Comparison of ENCODE assay signal across 12 cellular contexts in the genomic region with DNA sequence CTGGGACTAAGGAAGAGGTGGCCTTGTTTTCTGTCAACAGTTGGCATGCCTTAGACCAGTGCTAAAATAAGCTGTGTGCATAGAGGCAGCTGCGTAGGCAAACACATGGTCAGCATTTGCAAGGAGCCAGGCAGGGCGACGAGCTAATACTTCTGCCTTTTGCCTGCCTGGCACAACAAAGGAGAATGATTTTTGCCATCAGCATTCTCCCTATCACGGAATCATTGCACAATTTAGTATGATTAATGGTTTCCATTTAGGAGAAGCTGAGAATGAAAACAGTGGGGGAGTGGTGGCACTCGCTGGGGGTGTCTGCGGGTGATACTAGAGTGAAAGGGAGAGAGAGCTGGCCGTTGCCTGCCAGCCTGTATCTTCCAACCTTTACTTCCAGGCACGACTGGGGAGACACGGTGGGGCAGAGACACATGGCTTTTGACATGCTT.
A peak's percentile ranks its signal among the peaks of the same experiment; 100 is the strongest.
DNase-seq lines count a peak whose midpoint lies in the region; ATAC-seq and TF ChIP-seq lines count a peak whose summit lies in the region.
"Had no signal": no experiment of that assay in that cellular context is flagged by ENCODE, and none has a peak within 500 bp of the region (broad histone marks: within the 10 kb centered on the region; RNA-seq: fewer than 3 reads in every experiment).

No MANE protein-coding gene starts in this region.

- no peak for TF ChIP-seq POLR2A in gastrocnemius medialis (IDR thresholded peaks at IDR 0.05)

- TF ChIP-seq CTCF in gastrocnemius medialis (IDR thresholded peaks at IDR 0.05 in 4 of 5, conservative IDR thresholded peaks at IDR 0.05 in 1 of 5) = no peak

- in situ Hi-C loops in gastrocnemius medialis (cut with MboI; ENCODE audit: low sequenced_read_pairs in 4 of 4) = no loop called here

- H3K27ac ChIP-seq in gastrocnemius medialis = peak overlapping the region; percentile 72 to 87 (median 76)
- H3K27ac ChIP-seq: A549 had no signal

- peak; percentile 36 for DNase-seq in NCI-H1105 treated with DMSO at 0.1 percent for 48 hours (lab: John Stamatoyannopoulos, UW)
- no peak for DNase-seq in NCI-H1105 (lab: John Stamatoyannopoulos, UW)
- peak; percentile 35 for DNase-seq in NCI-H774 (lab: John Stamatoyannopoulos, UW)
- DNase-seq in Right ventricle myocardium superior = no peak
- peak; percentile 67 for DNase-seq in gastrocnemius medialis
- no peak for DNase-seq in DMS79 treated with DMSO at 0.1 percent for 48 hours (lab: John Stamatoyannopoulos, UW)
- no peak for DNase-seq in dermis blood vessel endothelial cell
- DNase-seq: endodermal cell; NCI-H2171 treated with DMSO at 0.1 percent for 48 hours; stimulated activated CD4-positive, alpha-beta T cell treated with anti-CD3 and anti-CD28 coated beads, Interleukin-12 subunit alpha, Interleukin-12 subunit beta, amount 100 ng/mL, for 4 hours had no signal

- intact Hi-C loops in Right ventricle myocardium superior (cut with DNase I) (no loop called here), gastrocnemius medialis (cut with DNase I; ENCODE audit: low total_unique reads) (loop anchor here (10.0 kb wide), 1 partner anchor 127 kb away; no protein-coding TSS in a partner anchor)

- H3K4me1 ChIP-seq in gastrocnemius medialis = peaks cover 25 to 31% of the 10 kb centered on the region in 2 donors
- H3K4me1 ChIP-seq: A549 had no signal

- peak; percentile 94 for ATAC-seq in Right ventricle myocardium superior (ENCODE audit: poor library complexity)
- peak; percentile 95 to 97 for ATAC-seq in gastrocnemius medialis
- ATAC-seq in GM18907 (IDR thresholded peaks at IDR 0.05; ENCODE audit: unreplicated experiment) = no peak

- no peaks in the 10 kb centered on the region for H3K27me3 ChIP-seq in gastrocnemius medialis

- H3K36me3 ChIP-seq in gastrocnemius medialis = no peaks in the 10 kb centered on the region

- no peaks in the 10 kb centered on the region for H3K9me3 ChIP-seq in gastrocnemius medialis
- H3K9me3 ChIP-seq: A549 had no signal

- peak overlapping the region; percentile 2 to 25 (median 18) for H3K4me3 ChIP-seq in gastrocnemius medialis
- H3K4me3 ChIP-seq: A549 had no signal

Comparison
In these comparisons a context has a peak if more than half of its experiments do, and no peak if none do; other contexts are left out.
1. DNase-seq: peak in NCI-H1105 treated with DMSO at 0.1 percent for 48 hours (single experiment), NCI-H774 (single experiment) and gastrocnemius medialis (2 of 2); none in NCI-H1105 (single experiment), Right ventricle myocardium superior (single experiment), DMS79 treated with DMSO at 0.1 percent for 48 hours (single experiment) and dermis blood vessel endothelial cell (single experiment).